Comparison of ENCODE assay signal across 8 cellular contexts in genomic region chr17:7583253-7584109, GRCh38. TPM values are rescaled to one million over a fixed set of nuclear protein-coding genes. Genes with fewer than 3 reads are reported as not detected.
DNase-seq lines count a peak whose midpoint lies in the region; ATAC-seq, FAIRE-seq and TF ChIP-seq lines count a peak whose summit lies in the region.

MPDU1 (plus strand) TSS chr17:7583852; CDS start chr17:7583863, 11 bp downstream.

- FAIRE-seq in GM12892 (lab: Jason Lieb, UNC), result peak; percentile 99

- H3K4me3 Mint-ChIP-seq in T-helper 17 cell, result peak within 1 kb of the TSS; percentile 95

- ATAC-seq in HG02852 (IDR thresholded peaks at IDR 0.05; ENCODE audit: unreplicated experiment) (peak; percentile 72), T-helper 17 cell (peak; percentile 84)

- peaks cover 43% of the 10 kb centered on the region for H3K4me1 Mint-ChIP-seq in T-helper 17 cell

- H3K36me3 Mint-ChIP-seq in T-helper 17 cell (ENCODE audit: low read depth), result peaks cover 2% of the 10 kb centered on the region

- DNase-seq in GM12892 (ENCODE audit: insufficient read length), result peak; percentile 87
- peak; percentile 98 for DNase-seq in NCI-H1694 treated with DMSO at 0.1 percent for 48 hours (lab: John Stamatoyannopoulos, UW)
- peak; percentile 87 to 90 (median 88) for DNase-seq in T-helper 17 cell
- DNase-seq in amygdala (lab: John Stamatoyannopoulos, UW), result peak; percentile 80 to 100 (median 94)
- peak; percentile 96 for DNase-seq in left ventricle myocardium inferior
- peak; percentile 96 for DNase-seq in prostate gland (ENCODE audit: low spot score)

- H3K27ac Mint-ChIP-seq in T-helper 17 cell, result peak within 1 kb of the TSS; percentile 96

- H3K27me3 ChIP-seq in left ventricle myocardium inferior (ENCODE audit: low read depth) (no peaks in the 10 kb centered on the region), prostate gland (replicated peaks; ENCODE audit: insufficient read depth) (no peaks in the 10 kb centered on the region)

- H3K4me3 ChIP-seq in left ventricle myocardium inferior, result peak within 1 kb of the TSS; percentile 76
- peak within 1 kb of the TSS; percentile 38 to 60 for H3K4me3 ChIP-seq in prostate gland
- H3K4me3 ChIP-seq in urinary bladder (ENCODE audit: low read depth, low read length), result peak within 1 kb of the TSS; percentile 33

- H3K27ac ChIP-seq in left ventricle myocardium inferior (replicated peaks) (peak within 1 kb of the TSS; percentile 96), prostate gland (peak within 1 kb of the TSS; percentile 94 to 96), urinary bladder (ENCODE audit: low read depth) (peak within 1 kb of the TSS; percentile 92)

- H3K9me3 ChIP-seq in T-helper 17 cell (ENCODE audit: control insufficient read depth, low read length, poor library complexity, severe bottlenecking), result no peaks in the 10 kb centered on the region
- H3K9me3 ChIP-seq in left ventricle myocardium inferior (replicated peaks), result no peaks in the 10 kb centered on the region
- H3K9me3 ChIP-seq in prostate gland, result no peaks in the 10 kb centered on the region

- intact Hi-C loops in left ventricle myocardium inferior (cut with micrococcal nuclease) (no loop called here), prostate gland (cut with DNase I) (no loop called here)

- H3K36me3 ChIP-seq in left ventricle myocardium inferior (peaks cover 19% of the 10 kb centered on the region), prostate gland (no peaks in the 10 kb centered on the region), urinary bladder (ENCODE audit: insufficient read depth) (no peaks in the 10 kb centered on the region)

- H3K4me1 ChIP-seq in left ventricle myocardium inferior, result peaks cover 80% of the 10 kb centered on the region
- peaks cover 18% of the 10 kb centered on the region for H3K4me1 ChIP-seq in prostate gland (replicated peaks)
- H3K4me1 ChIP-seq in urinary bladder (ENCODE audit: insufficient read depth), result no peaks in the 10 kb centered on the region

- TF ChIP-seq CTCF in left ventricle myocardium inferior (IDR thresholded peaks at IDR 0.05; ENCODE audit: borderline replicate concordance), result no peak
- peak in 2 of 4 experiments; percentile 9 to 34 for TF ChIP-seq CTCF in prostate gland (IDR thresholded peaks at IDR 0.05)

- 14% methylated on average over 69 of the region's 69 CpGs for WGBS in prostate gland
- 13% methylated on average over 69 of the region's 69 CpGs for WGBS in urinary bladder

- TF ChIP-seq POLR2A in GM12892 (IDR thresholded peaks at IDR 0.05; ENCODE audit: low read depth, low read length), result peak; percentile 97
- no peak for TF ChIP-seq POLR2A in prostate gland (IDR thresholded peaks at IDR 0.05)

- no peaks in the 10 kb centered on the region for H3K27me3 Mint-ChIP-seq in T-helper 17 cell

RNA-seq across cellular contexts. Expression of gene MPDU1, which starts in this region (rescaled TPM):
- 46.7 TPM for polyA plus RNA-seq in GM12892 (2012; ENCODE audit: missing spikeins)
- total RNA-seq in T-helper 17 cell (10 to 100 TPM; 28.9 to 32.7 TPM), left ventricle myocardium inferior (24.9 TPM), prostate gland (100 to 1,000 TPM; 101 to 239 TPM), urinary bladder (40.2 TPM)
- 40.4 TPM for polyA plus RNA-seq in urinary bladder

Comparison
In these comparisons a context has a peak if more than half of its experiments do, and no peak if none do; other contexts are left out.
1. Peak in every context shown above with its lines: DNase-seq, ATAC-seq, H3K4me3 ChIP-seq and H3K27ac ChIP-seq.